In genomic region chr17:16944334-16945140, GRCh38 we compare ENCODE assay signal across 1 cellular context.
TF ChIP-seq lines count a peak whose summit lies in the region.

No MANE protein-coding gene starts in this region.

TF ChIP-seq in H1, 55 proteins besides CTCF, POLR2A, EP300 and RAD21:
- TF ChIP-seq RNF2 (IDR thresholded peaks at IDR 0.05; ENCODE audit: borderline replicate concordance, low read depth, low read length, missing control alignments, poor library complexity, severe bottlenecking) (no peak), BACH1 (IDR thresholded peaks at IDR 0.05; ENCODE audit: low read length) (no peak), SP2 (IDR thresholded peaks at IDR 0.05; ENCODE audit: low read length) (no peak), GABPA (IDR thresholded peaks at IDR 0.05; ENCODE audit: borderline replicate concordance, insufficient read depth, low read length) (no peak), SP4 (IDR thresholded peaks at IDR 0.05; ENCODE audit: low read length) (no peak), PHF8 (conservative IDR thresholded peaks at IDR 0.05; ENCODE audit: low read depth, low read length) (no peak), TCF12 (IDR thresholded peaks at IDR 0.05; ENCODE audit: low read depth, low read length) (no peak), BCL11A (IDR thresholded peaks at IDR 0.05; ENCODE audit: low read depth in 2 of 2, low read length in 2 of 2) (no peak), NRF1 (IDR thresholded peaks at IDR 0.05; ENCODE audit: low read depth, low read length) (no peak), KDM5A (IDR thresholded peaks at IDR 0.05; ENCODE audit: low read length) (no peak), BRCA1 (IDR thresholded peaks at IDR 0.05; ENCODE audit: low read depth, low read length) (no peak)
